Comparison of ENCODE assay signal across 20 cellular contexts in the genomic region with DNA sequence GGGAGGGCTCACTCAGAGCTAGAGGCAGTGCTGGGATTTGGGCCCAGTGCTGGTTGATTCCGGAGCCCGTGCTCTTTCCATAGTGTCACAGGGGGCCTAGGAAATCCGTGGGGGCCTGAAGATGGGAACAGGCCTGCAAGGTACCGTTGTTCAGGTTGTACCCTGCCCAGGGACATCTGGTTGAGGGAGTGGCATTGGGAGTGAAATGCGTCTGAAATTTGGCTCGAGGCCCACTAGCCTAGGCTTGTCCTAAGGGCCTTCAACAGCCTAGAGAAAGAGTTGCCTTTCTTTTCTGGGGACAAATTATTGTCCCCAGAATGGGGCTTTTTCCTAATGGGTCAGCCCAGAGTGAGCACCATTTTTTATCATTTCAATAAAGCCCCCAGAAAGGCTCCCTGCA.
"Had no signal": no experiment of that assay in that cellular context is flagged by ENCODE, and none has a peak within 500 bp of the region (broad histone marks: within the 10 kb centered on the region; RNA-seq: fewer than 3 reads in every experiment).

No MANE protein-coding gene starts in this region.

- H3K4me3 Mint-ChIP-seq: dendritic cell treated with granulocyte-macrophage colony-stimulating factor and Interleukin-4, amounts not matched to agents 40 ng/mL and 50 ng/mL, for 4 days; effector memory CD8-positive, alpha-beta T cell; immature natural killer cell; naive B cell; nephron; stimulated activated naive B cell treated with anti-CD40 and anti-IgM and Interleukin-4, amounts not matched to agents 10 μg/mL and 1 μg/mL and 100 μg/mL, for 72 hours; stimulated activated naive CD8-positive, alpha-beta T cell treated with anti-CD3 and anti-CD28 coated beads, Interleukin-15, amount 100 ng/mL, for 72 hours had no signal

- DNase-seq: effector memory CD8-positive, alpha-beta T cell; esophagus squamous epithelium; foreskin fibroblast; immature natural killer cell; left cardiac atrium; left ventricle myocardium superior; mesenchymal stem cell; midbrain; naive B cell; psoas muscle; retina; right lobe of liver; stimulated activated CD4-positive, alpha-beta T cell treated with anti-CD3 and anti-CD28 coated beads, Interleukin-2, amount 100 ng/mL, for 24 hours; stimulated activated CD4-positive, alpha-beta T cell treated with anti-CD3 and anti-CD28 coated beads, Interleukin-4, amount 100 ng/mL, for 4 hours; stimulated activated naive B cell treated with anti-CD40 and anti-IgM and Interleukin-4, amounts not matched to agents 10 μg/mL and 1 μg/mL and 100 μg/mL, for 72 hours; stimulated activated naive CD8-positive, alpha-beta T cell treated with anti-CD3 and anti-CD28 coated beads, Interleukin-15, amount 100 ng/mL, for 72 hours; trophoblast cell had no signal

- ATAC-seq: effector memory CD8-positive, alpha-beta T cell; gastroesophageal sphincter; left cardiac atrium; left ventricle myocardium superior; psoas muscle; right lobe of liver; stimulated activated naive B cell treated with anti-CD40 and anti-IgM and Interleukin-4, amounts not matched to agents 10 μg/mL and 1 μg/mL and 100 μg/mL, for 72 hours; stimulated activated naive CD8-positive, alpha-beta T cell treated with anti-CD3 and anti-CD28 coated beads, Interleukin-15, amount 100 ng/mL, for 72 hours had no signal

- H3K4me1 Mint-ChIP-seq: immature natural killer cell; naive B cell; nephron; stimulated activated naive B cell treated with anti-CD40 and anti-IgM and Interleukin-4, amounts not matched to agents 10 μg/mL and 1 μg/mL and 100 μg/mL, for 72 hours; stimulated activated naive CD8-positive, alpha-beta T cell treated with anti-CD3 and anti-CD28 coated beads, Interleukin-15, amount 100 ng/mL, for 72 hours had no signal

- H3K9me3 Mint-ChIP-seq: dendritic cell treated with granulocyte-macrophage colony-stimulating factor and Interleukin-4, amounts not matched to agents 40 ng/mL and 50 ng/mL, for 4 days; effector memory CD8-positive, alpha-beta T cell; nephron; stimulated activated naive CD8-positive, alpha-beta T cell treated with anti-CD3 and anti-CD28 coated beads, Interleukin-15, amount 100 ng/mL, for 72 hours had no signal

- H3K36me3 Mint-ChIP-seq: immature natural killer cell; naive B cell; stimulated activated naive B cell treated with anti-CD40 and anti-IgM and Interleukin-4, amounts not matched to agents 10 μg/mL and 1 μg/mL and 100 μg/mL, for 72 hours had no signal

- H3K27ac Mint-ChIP-seq: dendritic cell treated with granulocyte-macrophage colony-stimulating factor and Interleukin-4, amounts not matched to agents 40 ng/mL and 50 ng/mL, for 4 days; effector memory CD8-positive, alpha-beta T cell; immature natural killer cell; naive B cell; nephron; stimulated activated naive B cell treated with anti-CD40 and anti-IgM and Interleukin-4, amounts not matched to agents 10 μg/mL and 1 μg/mL and 100 μg/mL, for 72 hours had no signal
